15 cellular contexts compared by ENCODE assay signal in genomic region chr3:14248849-14249523, GRCh38.
DNase-seq lines count a peak whose midpoint lies in the region; ATAC-seq and TF ChIP-seq lines count a peak whose summit lies in the region.
"Had no signal": no experiment of that assay in that cellular context is flagged by ENCODE, and none has a peak within 500 bp of the region (broad histone marks: within the 10 kb centered on the region; RNA-seq: fewer than 3 reads in every experiment).

No MANE protein-coding gene starts in this region.

- no peak overlapping the region for H2BK15ac ChIP-seq in IMR-90 (ENCODE audit: low read depth, low read length)

- H3K27me3 ChIP-seq in IMR-90 (ENCODE audit: control insufficient read depth, insufficient read depth, low read length) = no peaks in the 10 kb centered on the region

- POLR2A ChIA-PET in IMR-90 (lab: Charles Lee; ENCODE audit: unreplicated experiment) = no interaction called here

- no peaks in the 10 kb centered on the region for H3K9me3 ChIP-seq in IMR-90 (ENCODE audit: control insufficient read depth, insufficient read depth, low read length)

- no peak overlapping the region for H3K56ac ChIP-seq in IMR-90 (ENCODE audit: extremely low read depth, insufficient read depth, low read length)

- H2AK9ac ChIP-seq in IMR-90 (replicated peaks; ENCODE audit: low read depth, low read length, poor library complexity) = no peak overlapping the region

- H3K4ac ChIP-seq in IMR-90 (ENCODE audit: low read depth, low read length) = peak overlapping the region; percentile 51

- H3K27ac ChIP-seq in IMR-90 (ENCODE audit: insufficient read depth, low read length) (no peak overlapping the region), temporal lobe (ENCODE audit: low read depth, low read length) (peak overlapping the region; percentile 95)
- H3K27ac ChIP-seq: coronary artery had no signal

- TF ChIP-seq POLR2A in IMR-90 (IDR thresholded peaks at IDR 0.05; ENCODE audit: low read depth, low read length) = no peak

- H3K4me1 ChIP-seq in IMR-90 (ENCODE audit: control insufficient read depth, insufficient read depth, low read length) = peaks cover 22% of the 10 kb centered on the region

- no peaks in the 10 kb centered on the region for H4K20me1 ChIP-seq in IMR-90 (ENCODE audit: insufficient read depth, low read length)

- H2BK5ac ChIP-seq in IMR-90 (ENCODE audit: low read depth, low read length, poor library complexity, severe bottlenecking) = no peak overlapping the region

- dilution Hi-C loops in IMR-90 (cut with HindIII; ENCODE audit: low sequenced_read_pairs, unreplicated experiment) = no loop called here

- no peak overlapping the region for H3K4me3 ChIP-seq in IMR-90 (ENCODE audit: insufficient read depth, low read depth, low read length)
- H3K4me3 ChIP-seq: coronary artery had no signal

- H2BK120ac ChIP-seq in IMR-90 (ENCODE audit: low read depth, low read length) = peak overlapping the region; percentile 56

- H3K36me3 ChIP-seq in IMR-90 (ENCODE audit: control insufficient read depth, insufficient read depth, low read length) = no peaks in the 10 kb centered on the region

- H3K9ac ChIP-seq in IMR-90 (ENCODE audit: low read depth, low read length) = no peak overlapping the region

- 100% methylated on average over 1 of the region's 5 CpGs; no CpG with 5 or more reads in 1 of the 2 experiments for WGBS in IMR-90 (ENCODE audit: extremely low coverage in 2 of 2, insufficient read length in 1 of 2), 2 experiments

- no peak overlapping the region for H4K5ac ChIP-seq in IMR-90 (ENCODE audit: low read depth, low read length)

- 0 out of 2 replicates have a peak overlapping the region, but pooled peaks have one; percentile 10 for H3K18ac ChIP-seq in IMR-90 (ENCODE audit: low read depth, low read length)

- BruUV-seq in IMR-90 (replicated peaks; lab: Mats Ljungman, UMichigan) = no TSS peak

- H3K23ac ChIP-seq in IMR-90 (ENCODE audit: low read depth, low read length) = no peak overlapping the region

- H2BK20ac ChIP-seq in IMR-90 (ENCODE audit: low read depth, low read length) = peak overlapping the region; percentile 79

- intact Hi-C loops in IMR-90 (cut with micrococcal nuclease) = no loop called here

- DNase-seq in IMR-90 = no peak
- peak; percentile 69 for DNase-seq in fibroblast of gingiva (ENCODE audit: low read depth)
- peak; percentile 44 for DNase-seq in midbrain (lab: John Stamatoyannopoulos, UW)
- no peak for DNase-seq in NCI-H2029 (lab: John Stamatoyannopoulos, UW)
- DNase-seq in COLO668 (lab: John Stamatoyannopoulos, UW; ENCODE audit: unreplicated experiment) = no peak
- DNase-seq: activated CD4-positive, alpha-beta T cell treated with anti-CD3 and anti-CD28 coated beads, Interleukin-2, amount 50 U/mL, for 48 hours; MM.1S; NCI-H2081; NCI-H774; T-helper 9 cell had no signal

- no peaks in the 10 kb centered on the region for H3K79me1 ChIP-seq in IMR-90 (ENCODE audit: low read depth in 1 of 2, low read length in 2 of 2)

- no peak overlapping the region for H4K8ac ChIP-seq in IMR-90 (ENCODE audit: low read depth in 2 of 2, low read length in 2 of 2)

- no peak for TF ChIP-seq CTCF in IMR-90 (conservative IDR thresholded peaks at IDR 0.05; ENCODE audit: low read depth, low read length)

- H4K91ac ChIP-seq in IMR-90 (ENCODE audit: insufficient read depth, low read depth, low read length) = no peak overlapping the region

- CTCF ChIA-PET in IMR-90 (lab: Yijun Ruan, JAX) = interaction anchor here (1.0 kb wide), 1 partner anchor 27 kb away, joined by 3 read pairs; no protein-coding TSS in a partner anchor

- TF ChIP-seq RAD21 in IMR-90 (IDR thresholded peaks at IDR 0.05; ENCODE audit: low read length) = no peak

- ATAC-seq in IMR-90 (ENCODE audit: low read depth) (no peak), HG03196 (IDR thresholded peaks at IDR 0.05; ENCODE audit: unreplicated experiment) (no peak), GM21423 (IDR thresholded peaks at IDR 0.05; ENCODE audit: unreplicated experiment) (no peak)
- ATAC-seq: esophagus mucosa had no signal

- H2AFZ ChIP-seq in IMR-90 (replicated peaks; ENCODE audit: low read length, poor library complexity) = no peak overlapping the region

- no peak overlapping the region for H2AK5ac ChIP-seq in IMR-90 (ENCODE audit: low read depth, low read length)

- 0 out of 2 replicates have a peak overlapping the region, but pooled peaks have one; percentile 30 for H3K14ac ChIP-seq in IMR-90 (replicated peaks; ENCODE audit: low read depth, low read length)

- in situ Hi-C loops in IMR-90 (cut with MboI; ENCODE audit: low sequenced_read_pairs) = no loop called here

- peaks cover 12% of the 10 kb centered on the region for H3K9me1 ChIP-seq in IMR-90 (ENCODE audit: insufficient read depth, low read length)

- H3K4me2 ChIP-seq in IMR-90 (ENCODE audit: low read depth, low read length) = no peak overlapping the region

TF ChIP-seq in IMR-90, 13 proteins besides CTCF, POLR2A, EP300 and RAD21:
- no peak for TF ChIP-seq NFE2L2 (IDR thresholded peaks at IDR 0.05; ENCODE audit: low read depth, low read length)
- no peak for TF ChIP-seq MXI1 (IDR thresholded peaks at IDR 0.05; ENCODE audit: borderline replicate concordance, low read depth, low read length)
- TF ChIP-seq MAZ (IDR thresholded peaks at IDR 0.05; ENCODE audit: borderline replicate concordance, low read depth, low read length) = no peak
- TF ChIP-seq RCOR1 (IDR thresholded peaks at IDR 0.05; ENCODE audit: insufficient replicate concordance, low read length) = no peak
- no peak for TF ChIP-seq CEBPB (IDR thresholded peaks at IDR 0.05; ENCODE audit: low read depth, low read length)
- TF ChIP-seq MAFK (IDR thresholded peaks at IDR 0.05; ENCODE audit: low read depth, low read length) = no peak
- no peak for TF ChIP-seq USF2 (IDR thresholded peaks at IDR 0.05; ENCODE audit: low read depth, low read length)
- TF ChIP-seq BHLHE40 (IDR thresholded peaks at IDR 0.05; ENCODE audit: low read depth, low read length) = no peak
- TF ChIP-seq SMC3 (IDR thresholded peaks at IDR 0.05; ENCODE audit: low read depth, low read length) = no peak
- TF ChIP-seq ELK1 (IDR thresholded peaks at IDR 0.05; ENCODE audit: borderline replicate concordance, low read depth, low read length) = no peak
- no peak for TF ChIP-seq CHD1 (IDR thresholded peaks at IDR 0.05; ENCODE audit: low read depth, low read length)
- TF ChIP-seq RFX5 (IDR thresholded peaks at IDR 0.05; ENCODE audit: low read depth, low read length) = no peak
- no peak for TF ChIP-seq FOS (IDR thresholded peaks at IDR 0.05; ENCODE audit: low read depth, low read length)

Comparison
In these comparisons a context has a peak if more than half of its experiments do, and no peak if none do; other contexts are left out.
1. DNase-seq: peak in fibroblast of gingiva (single experiment) and midbrain (single experiment); none in IMR-90 (single experiment), NCI-H2029 (single experiment) and COLO668 (single experiment).